In genomic region chr1:86155061-86155806, GRCh38 we compare ENCODE assay signal across 8 cellular contexts. TPM values are rescaled to one million over a fixed set of nuclear protein-coding genes. Genes with fewer than 3 reads are reported as not detected.
A peak's percentile ranks its signal among the peaks of the same experiment; 100 is the strongest.
DNase-seq lines count a peak whose midpoint lies in the region; ATAC-seq and TF ChIP-seq lines count a peak whose summit lies in the region.

No MANE protein-coding gene starts in this region.

- TF ChIP-seq CTCF in WI38 (IDR thresholded peaks at IDR 0.05; ENCODE audit: low read depth, low read length): no peak
- no peak for TF ChIP-seq CTCF in left ventricle myocardium inferior (IDR thresholded peaks at IDR 0.05; ENCODE audit: borderline replicate concordance)
- TF ChIP-seq CTCF in progenitor cell of endocrine pancreas (IDR thresholded peaks at IDR 0.05; ENCODE audit: unreplicated experiment): no peak
- no peak for TF ChIP-seq CTCF in RWPE1 (conservative IDR thresholded peaks at IDR 0.05; ENCODE audit: low read depth)

- intact Hi-C loops in left ventricle myocardium inferior (cut with micrococcal nuclease): no loop called here

- H3K4me1 ChIP-seq in left ventricle myocardium inferior: peaks cover 25% of the 10 kb centered on the region

- H3K9me3 Mint-ChIP-seq in progenitor cell of endocrine pancreas (ENCODE audit: low read depth): no peaks in the 10 kb centered on the region

- peaks cover 55% of the 10 kb centered on the region for H3K27me3 ChIP-seq in left ventricle myocardium inferior (ENCODE audit: low read depth)

- peak; percentile 77 for DNase-seq in DMS53 (lab: John Stamatoyannopoulos, UW)
- peak; percentile 22 for DNase-seq in left ventricle myocardium inferior
- peak; percentile 9 for DNase-seq in progenitor cell of endocrine pancreas (ENCODE audit: low spot score, unreplicated experiment)
- DNase-seq in stimulated activated CD4-positive, alpha-beta T cell treated with anti-CD3 and anti-CD28 coated beads, Interleukin-4, amount 100 ng/mL, for 24 hours: no peak
- DNase-seq in RWPE1 (ENCODE audit: low spot score): no peak

- POLR2A ChIA-PET in RWPE1 (lab: Yijun Ruan, JAX; ENCODE audit: low non-redundant PET): no interaction called here

- no peak for ATAC-seq in GM21529 (IDR thresholded peaks at IDR 0.05; ENCODE audit: unreplicated experiment)
- no peak for ATAC-seq in GM21367 (IDR thresholded peaks at IDR 0.05; ENCODE audit: unreplicated experiment)

- H3K4me3 ChIP-seq in WI38 (ENCODE audit: low read depth, low read length) (peak overlapping the region; percentile 63), left ventricle myocardium inferior (peak overlapping the region; percentile 61)

- no peak overlapping the region for H3K27ac Mint-ChIP-seq in progenitor cell of endocrine pancreas

- peaks cover 74% of the 10 kb centered on the region for H3K27me3 Mint-ChIP-seq in progenitor cell of endocrine pancreas

- no peaks in the 10 kb centered on the region for H3K36me3 ChIP-seq in left ventricle myocardium inferior

- peaks cover 10% of the 10 kb centered on the region for H3K4me1 Mint-ChIP-seq in progenitor cell of endocrine pancreas (ENCODE audit: low read depth)

- CTCF ChIA-PET in RWPE1 (lab: Yijun Ruan, JAX): no interaction called here

- H3K4me3 Mint-ChIP-seq in progenitor cell of endocrine pancreas (ENCODE audit: low read depth): peak overlapping the region; percentile 76

- H3K27ac ChIP-seq in left ventricle myocardium inferior (replicated peaks): peak overlapping the region; percentile 60
- H3K27ac ChIP-seq in RWPE1: no peak overlapping the region

- H3K9me3 ChIP-seq in left ventricle myocardium inferior (replicated peaks): no peaks in the 10 kb centered on the region

- no peaks in the 10 kb centered on the region for H3K36me3 Mint-ChIP-seq in progenitor cell of endocrine pancreas (ENCODE audit: insufficient read depth)

RNA-seq across cellular contexts. Expression of gene COL24A1, which starts 1.3 kb away (rescaled TPM):
- total RNA-seq in left ventricle myocardium inferior (0.74 TPM), progenitor cell of endocrine pancreas (1.1 and 1.3 TPM in 2 replicates)

Comparison
In these comparisons a context has a peak if more than half of its experiments do, and no peak if none do; other contexts are left out.
1. DNase-seq: peak in DMS53 (single experiment), left ventricle myocardium inferior (single experiment) and progenitor cell of endocrine pancreas (single experiment); none in stimulated activated CD4-positive, alpha-beta T cell treated with anti-CD3 and anti-CD28 coated beads, Interleukin-4, amount 100 ng/mL, for 24 hours (single experiment) and RWPE1 (single experiment).